Comparison of ENCODE assay signal across 8 cellular contexts in the genomic region with DNA sequence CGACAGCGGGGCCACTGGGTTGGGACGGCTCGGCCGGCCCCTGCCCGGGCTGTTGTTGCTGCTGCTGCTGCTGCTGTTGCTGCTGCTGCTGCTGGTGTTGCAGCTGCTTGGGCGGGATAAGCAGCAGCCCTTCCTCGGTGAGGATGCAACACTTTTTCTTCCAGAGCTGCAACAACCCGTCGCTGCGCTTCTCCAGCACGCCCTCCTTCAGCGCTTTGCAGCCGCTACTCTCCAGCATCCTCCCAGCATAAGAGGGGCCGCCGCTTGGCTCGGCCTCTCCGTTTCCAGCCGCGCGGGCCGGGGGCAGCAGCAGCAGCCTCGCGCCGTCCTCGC. TPM values are rescaled to one million over a fixed set of nuclear protein-coding genes. Genes with fewer than 3 reads are reported as not detected.
DNase-seq lines count a peak whose midpoint lies in the region; ATAC-seq and TF ChIP-seq lines count a peak whose summit lies in the region.

No MANE protein-coding gene starts in this region.

- no peaks in the 10 kb centered on the region for H3K4me1 ChIP-seq in urinary bladder (ENCODE audit: insufficient read depth)

- intact Hi-C loops in lower leg skin (cut with DNase I; ENCODE audit: low total_unique reads): loop anchor here (10.0 kb wide), 1 partner anchor 476 kb away; no protein-coding TSS in a partner anchor

- H3K27ac ChIP-seq in urinary bladder (ENCODE audit: low read depth): peak overlapping the region; percentile 57

- in situ Hi-C loops in astrocyte of the spinal cord (cut with HindIII; ENCODE audit: low sequenced_read_pairs): no loop called here

- DNase-seq in NCI-H1092 treated with DMSO at 0.1 percent for 48 hours (lab: John Stamatoyannopoulos, UW): peak; percentile 55
- no peak for DNase-seq in NCI-H1092 (lab: John Stamatoyannopoulos, UW)
- no peak for DNase-seq in astrocyte of the spinal cord (ENCODE audit: low read depth, low spot score)
- DNase-seq in lower leg skin (ENCODE audit: low spot score in 2 of 2): no peak
- no peak for DNase-seq in effector CD8-positive, alpha-beta T cell (lab: John Stamatoyannopoulos, UW)
- DNase-seq in GM20000 (ENCODE audit: low spot score): no peak

- H3K4me3 ChIP-seq in astrocyte of the spinal cord (ENCODE audit: low read depth, low read length) (peak overlapping the region; percentile 98), lower leg skin (ENCODE audit: low read depth, poor library complexity, severe bottlenecking) (peak overlapping the region; percentile 84), urinary bladder (ENCODE audit: low read depth, low read length) (peak overlapping the region; percentile 63)

- WGBS in lower leg skin, 2 donors: 0% methylated on average over 6 to 16 of the region's 26 CpGs
- WGBS in urinary bladder: under 1% methylated on average over 26 of the region's 26 CpGs

- TF ChIP-seq POLR2A in lower leg skin (IDR thresholded peaks at IDR 0.05): no peak

- ATAC-seq in HG03571 (IDR thresholded peaks at IDR 0.05; ENCODE audit: unreplicated experiment): peak; percentile 8

- no peak for TF ChIP-seq CTCF in astrocyte of the spinal cord (IDR thresholded peaks at IDR 0.05; ENCODE audit: low read depth, low read length)
- no peak for TF ChIP-seq CTCF in lower leg skin (IDR thresholded peaks at IDR 0.05)
- no peak for TF ChIP-seq CTCF in GM20000 (IDR thresholded peaks at IDR 0.05; ENCODE audit: extremely low read depth, missing control alignments)

- H3K36me3 ChIP-seq in urinary bladder (ENCODE audit: insufficient read depth): no peaks in the 10 kb centered on the region

RNA-seq across cellular contexts. Expression of a gene that starts 0.5 kb away (rescaled TPM):
- total RNA-seq in lower leg skin (10 to 100 TPM; 11.1 to 39.9 (median 19.6) TPM), urinary bladder (26.4 TPM)
- 9.8 TPM for polyA plus RNA-seq in urinary bladder

RNA-seq across cellular contexts. Expression of a gene that starts 53.4 kb away (rescaled TPM):
- total RNA-seq in lower leg skin (100 to 1,000 TPM; 150 to 198 (median 179) TPM), urinary bladder (358 TPM)
- 334 TPM for polyA plus RNA-seq in urinary bladder
